In the genomic region with DNA sequence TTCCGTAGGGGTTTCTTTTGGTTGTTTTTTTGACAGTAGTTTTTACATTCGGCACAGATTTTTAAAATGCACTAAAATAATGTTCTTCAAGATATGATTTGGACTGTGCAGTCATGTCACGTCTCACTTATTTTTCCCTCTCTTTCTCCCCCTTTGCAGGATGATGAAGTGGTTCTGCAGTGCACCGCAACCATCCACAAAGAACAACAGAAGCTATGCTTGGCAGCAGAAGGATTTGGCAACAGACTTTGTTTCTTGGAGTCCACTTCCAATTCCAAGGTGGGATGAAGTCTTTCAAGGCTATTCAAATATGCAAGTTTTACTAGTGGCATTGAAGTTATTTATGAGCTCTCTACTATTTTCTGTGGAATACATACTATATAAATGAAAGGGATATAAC, we compare ENCODE assay signal across 15 cellular contexts.
DNase-seq lines count a peak whose midpoint lies in the region; TF ChIP-seq lines count a peak whose summit lies in the region.
"Had no signal": no experiment of that assay in that cellular context is flagged by ENCODE, and none has a peak within 500 bp of the region (broad histone marks: within the 10 kb centered on the region; RNA-seq: fewer than 3 reads in every experiment).

No MANE protein-coding gene starts in this region.

- no peak overlapping the region for H3K4me3 ChIP-seq in cardiac muscle cell
- H3K4me3 ChIP-seq in right atrium auricular region = no peak overlapping the region
- H3K4me3 ChIP-seq in esophagus muscularis mucosa = no peak overlapping the region
- no peak overlapping the region for H3K4me3 ChIP-seq in breast epithelium
- H3K4me3 ChIP-seq in MG63 = no peak overlapping the region
- H3K4me3 ChIP-seq: BLaER1, HAP-1 had no signal

- no peak for TF ChIP-seq EP300 in esophagus muscularis mucosa (IDR thresholded peaks at IDR 0.05)

- DNase-seq in cardiac muscle cell (ENCODE audit: low read depth in 1 of 2, low spot score in 1 of 2) (no peak), right atrium auricular region (ENCODE audit: low spot score) (no peak), G401 (ENCODE audit: low spot score) (peak; percentile 55), esophagus muscularis mucosa (ENCODE audit: extremely low spot score) (no peak), breast epithelium (ENCODE audit: low spot score in 2 of 2) (no peak), MG63 (no peak), erythroblast (lab: John Stamatoyannopoulos, UW) (no peak)
- no peak for DNase-seq in activated T-helper 2 cell treated with anti-CD3 and anti-CD28 coated beads, Interferon-gamma antibody, Interleukin-2, Interleukin-4, amounts not matched to agents 10 μg/mL and 5 μg/mL and 100 μg/mL, durations not matched to agents 14 hours and 24 hours and 36 hours (ENCODE audit: low spot score)
- DNase-seq: 8988T; AML-193; Caco-2; CD8-positive, alpha-beta memory T cell; DMS53 had no signal

- H3K36me3 Mint-ChIP-seq in activated T-helper 2 cell treated with anti-CD3 and anti-CD28 coated beads, Interferon-gamma antibody, Interleukin-2, Interleukin-4, amounts not matched to agents 10 μg/mL and 5 μg/mL and 100 μg/mL, durations not matched to agents 14 hours and 24 hours and 36 hours (ENCODE audit: low read depth) = peaks cover 4% of the 10 kb centered on the region
- H3K36me3 Mint-ChIP-seq: CD8-positive, alpha-beta memory T cell had no signal

- no peaks in the 10 kb centered on the region for H3K27me3 Mint-ChIP-seq in activated T-helper 2 cell treated with anti-CD3 and anti-CD28 coated beads, Interferon-gamma antibody, Interleukin-2, Interleukin-4, amounts not matched to agents 10 μg/mL and 5 μg/mL and 100 μg/mL, durations not matched to agents 14 hours and 24 hours and 36 hours (ENCODE audit: low read depth)

- intact Hi-C loops in activated T-helper 2 cell treated with anti-CD3 and anti-CD28 coated beads, Interferon-gamma antibody, Interleukin-2, Interleukin-4, amounts not matched to agents 10 μg/mL and 5 μg/mL and 100 μg/mL, durations not matched to agents 14 hours and 24 hours and 36 hours (cut with micrococcal nuclease) = loop anchor here (1.0 to 2.0 kb wide), 2 partner anchors 34 to 140 kb away; no protein-coding TSS in a partner anchor
- intact Hi-C loops in esophagus muscularis mucosa (cut with DNase I) = no loop called here
- intact Hi-C loops in breast epithelium (cut with DNase I; ENCODE audit: low total_unique reads) = no loop called here

- H3K27ac Mint-ChIP-seq in activated T-helper 2 cell treated with anti-CD3 and anti-CD28 coated beads, Interferon-gamma antibody, Interleukin-2, Interleukin-4, amounts not matched to agents 10 μg/mL and 5 μg/mL and 100 μg/mL, durations not matched to agents 14 hours and 24 hours and 36 hours = peak overlapping the region; percentile 84
- H3K27ac Mint-ChIP-seq: CD8-positive, alpha-beta memory T cell had no signal

- 25% methylated on average over 4 of the region's 4 CpGs for WGBS in esophagus muscularis mucosa

- no peak for TF ChIP-seq CTCF in cardiac muscle cell (IDR thresholded peaks at IDR 0.05; ENCODE audit: low read depth, low read length)
- no peak for TF ChIP-seq CTCF in right atrium auricular region (IDR thresholded peaks at IDR 0.05)
- no peak for TF ChIP-seq CTCF in esophagus muscularis mucosa (IDR thresholded peaks at IDR 0.05)
- no peak for TF ChIP-seq CTCF in breast epithelium (IDR thresholded peaks at IDR 0.05)

- H3K9me3 Mint-ChIP-seq in activated T-helper 2 cell treated with anti-CD3 and anti-CD28 coated beads, Interferon-gamma antibody, Interleukin-2, Interleukin-4, amounts not matched to agents 10 μg/mL and 5 μg/mL and 100 μg/mL, durations not matched to agents 14 hours and 24 hours and 36 hours = no peaks in the 10 kb centered on the region
- H3K9me3 Mint-ChIP-seq: CD8-positive, alpha-beta memory T cell had no signal

- TF ChIP-seq POLR2A in esophagus muscularis mucosa (IDR thresholded peaks at IDR 0.05; ENCODE audit: low read depth) (no peak), breast epithelium (IDR thresholded peaks at IDR 0.05) (no peak), erythroblast (IDR thresholded peaks at IDR 0.05; ENCODE audit: low read length) (no peak)

- H3K27ac ChIP-seq in cardiac muscle cell (peak overlapping the region; percentile 34), right atrium auricular region (no peak overlapping the region), esophagus muscularis mucosa (replicated peaks in 1 of 4) (peak overlapping the region in 3 of 4 donors; percentile 2 to 33 (median 4)), breast epithelium (no peak overlapping the region)
- H3K27ac ChIP-seq: BLaER1 had no signal

- peaks cover 37% of the 10 kb centered on the region for H3K4me1 Mint-ChIP-seq in activated T-helper 2 cell treated with anti-CD3 and anti-CD28 coated beads, Interferon-gamma antibody, Interleukin-2, Interleukin-4, amounts not matched to agents 10 μg/mL and 5 μg/mL and 100 μg/mL, durations not matched to agents 14 hours and 24 hours and 36 hours (ENCODE audit: low read depth)

- H3K27me3 ChIP-seq in cardiac muscle cell (no peaks in the 10 kb centered on the region), right atrium auricular region (no peaks in the 10 kb centered on the region), esophagus muscularis mucosa (no peaks in the 10 kb centered on the region), breast epithelium (no peaks in the 10 kb centered on the region), MG63 (no peaks in the 10 kb centered on the region)
- H3K27me3 ChIP-seq: BLaER1 had no signal

- in situ Hi-C loops in G401 (cut with HindIII; ENCODE audit: low sequenced_read_pairs) = no loop called here

- H3K9me3 ChIP-seq in cardiac muscle cell (ENCODE audit: low read depth) (no peaks in the 10 kb centered on the region), right atrium auricular region (no peaks in the 10 kb centered on the region), esophagus muscularis mucosa (no peaks in the 10 kb centered on the region), breast epithelium (no peaks in the 10 kb centered on the region), MG63 (no peaks in the 10 kb centered on the region)
- H3K9me3 ChIP-seq: BLaER1, Caco-2, HAP-1 had no signal

- H3K36me3 ChIP-seq in cardiac muscle cell = peaks cover 15% of the 10 kb centered on the region
- peaks cover 5% of the 10 kb centered on the region for H3K36me3 ChIP-seq in right atrium auricular region
- peaks cover 0 to 12% (median 0%) of the 10 kb centered on the region in 4 donors for H3K36me3 ChIP-seq in esophagus muscularis mucosa
- no peaks in the 10 kb centered on the region for H3K36me3 ChIP-seq in breast epithelium
- H3K36me3 ChIP-seq in MG63 = no peaks in the 10 kb centered on the region
- H3K36me3 ChIP-seq: BLaER1, HAP-1 had no signal

- H3K4me1 ChIP-seq in cardiac muscle cell (ENCODE audit: low read depth) = peaks cover 6% of the 10 kb centered on the region
- H3K4me1 ChIP-seq in right atrium auricular region = peaks cover 0 to 28% of the 10 kb centered on the region in 2 donors
- H3K4me1 ChIP-seq in esophagus muscularis mucosa = peaks cover 0 to 34% (median 26%) of the 10 kb centered on the region in 4 donors
- no peaks in the 10 kb centered on the region for H3K4me1 ChIP-seq in breast epithelium
- H3K4me1 ChIP-seq: BLaER1, Caco-2, HAP-1 had no signal

- H3K4me3 Mint-ChIP-seq in activated T-helper 2 cell treated with anti-CD3 and anti-CD28 coated beads, Interferon-gamma antibody, Interleukin-2, Interleukin-4, amounts not matched to agents 10 μg/mL and 5 μg/mL and 100 μg/mL, durations not matched to agents 14 hours and 24 hours and 36 hours (ENCODE audit: low read depth) = peak overlapping the region; percentile 75
- H3K4me3 Mint-ChIP-seq: CD8-positive, alpha-beta memory T cell had no signal

Comparison
In these comparisons a context has a peak if more than half of its experiments do, and no peak if none do; other contexts are left out.
1. H3K27ac ChIP-seq: peak in cardiac muscle cell (single experiment) and esophagus muscularis mucosa (3 of 4); none in right atrium auricular region (0 of 2) and breast epithelium (0 of 2).